9 cellular contexts compared by ENCODE assay signal in the genomic region with DNA sequence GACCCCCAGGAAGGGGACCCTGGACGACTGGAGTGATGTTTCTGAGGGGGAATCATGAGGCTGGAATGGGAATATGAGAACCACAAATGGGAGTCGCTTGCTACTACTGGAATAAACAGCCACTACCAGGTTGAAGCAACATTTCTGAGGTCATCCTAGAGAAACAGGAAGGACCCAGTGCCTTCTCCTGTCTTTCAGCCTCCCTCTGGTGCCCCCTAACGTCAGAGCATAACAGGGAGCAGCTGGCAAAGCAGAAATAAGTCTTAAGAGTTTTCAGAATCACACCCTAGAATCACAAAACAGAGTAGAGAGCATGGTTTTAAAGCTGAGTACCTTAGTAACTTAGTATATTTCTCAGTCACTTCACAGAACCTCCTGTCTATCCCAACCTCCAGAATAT.
DNase-seq lines count a peak whose midpoint lies in the region; ATAC-seq and TF ChIP-seq lines count a peak whose summit lies in the region.
"Had no signal": no experiment of that assay in that cellular context is flagged by ENCODE, and none has a peak within 500 bp of the region (broad histone marks: within the 10 kb centered on the region; RNA-seq: fewer than 3 reads in every experiment).

No MANE protein-coding gene starts in this region.

- intact Hi-C loops in sciatic nerve (cut with DNase I) = no loop called here

- no peak overlapping the region for H3K4me3 ChIP-seq in fibroblast of villous mesenchyme (ENCODE audit: low read depth, low read length)
- H3K4me3 ChIP-seq: SK-N-MC had no signal

- peak; percentile 72 for ATAC-seq in GM18520 (IDR thresholded peaks at IDR 0.05; ENCODE audit: unreplicated experiment)
- ATAC-seq in HG03108 (IDR thresholded peaks at IDR 0.05; ENCODE audit: unreplicated experiment) = peak; percentile 67
- no peak for ATAC-seq in sciatic nerve

- TF ChIP-seq CTCF in fibroblast of villous mesenchyme (IDR thresholded peaks at IDR 0.05; ENCODE audit: insufficient read depth, low read depth, low read length) = peak; percentile 80

- DNase-seq in CD1c-positive myeloid dendritic cell (ENCODE audit: extremely low spot score) (peak; percentile 18), OCI-M1 (lab: John Stamatoyannopoulos, UW) (peak; percentile 87), fibroblast of villous mesenchyme (ENCODE audit: low read depth) (peak; percentile 80), sciatic nerve (ENCODE audit: low spot score) (no peak), NCI-H524 treated with DMSO at 0.1 percent for 48 hours (lab: John Stamatoyannopoulos, UW) (no peak), hypothalamus (lab: John Stamatoyannopoulos, UW) (no peak)

Comparison
In these comparisons a context has a peak if more than half of its experiments do, and no peak if none do; other contexts are left out.
1. DNase-seq: peak in CD1c-positive myeloid dendritic cell (single experiment), OCI-M1 (single experiment) and fibroblast of villous mesenchyme (single experiment); none in sciatic nerve (single experiment), NCI-H524 treated with DMSO at 0.1 percent for 48 hours (single experiment) and hypothalamus (0 of 51).